Comparison of ENCODE assay signal across 9 cellular contexts in genomic region chr1:219066631-219067349, GRCh38.
DNase-seq lines count a peak whose midpoint lies in the region; ATAC-seq and TF ChIP-seq lines count a peak whose summit lies in the region.
"Had no signal": no experiment of that assay in that cellular context is flagged by ENCODE, and none has a peak within 500 bp of the region (broad histone marks: within the 10 kb centered on the region; RNA-seq: fewer than 3 reads in every experiment).

No MANE protein-coding gene starts in this region.

- H3K36me3 Mint-ChIP-seq in nephron progenitor cell (ENCODE audit: low read depth) = peaks cover 8% of the 10 kb centered on the region

- peaks cover 2% of the 10 kb centered on the region for H3K27me3 Mint-ChIP-seq in nephron progenitor cell (ENCODE audit: low read depth, poor library complexity)

- no peak for ATAC-seq in HG02884 (IDR thresholded peaks at IDR 0.05; ENCODE audit: unreplicated experiment)
- ATAC-seq in HG03442 (IDR thresholded peaks at IDR 0.05; ENCODE audit: unreplicated experiment) = no peak

- no peak overlapping the region for H3K4me3 ChIP-seq in LNCaP clone FGC (ENCODE audit: low read depth, low read length)
- H3K4me3 ChIP-seq: skin epidermis had no signal

- TF ChIP-seq CTCF in LNCaP clone FGC (IDR thresholded peaks at IDR 0.05; ENCODE audit: control insufficient read depth, extremely low read depth, insufficient read depth) (peak; percentile 58), nephron progenitor cell (IDR thresholded peaks at IDR 0.05) (peak; percentile 27)

- H3K9me3 Mint-ChIP-seq in nephron progenitor cell = peaks cover 15% of the 10 kb centered on the region

- peak; percentile 64 for DNase-seq in GM04503 (ENCODE audit: low read depth)
- DNase-seq in LNCaP clone FGC (ENCODE audit: low read depth) = peak; percentile 18
- DNase-seq in dermis microvascular lymphatic vessel endothelial cell (ENCODE audit: low read depth in 2 of 2) = peak; percentile 60 to 72
- DNase-seq in nephron progenitor cell = no peak
- DNase-seq in NOMO-1 (lab: John Stamatoyannopoulos, UW; ENCODE audit: unreplicated experiment in 2 of 2) = no peak
- DNase-seq in inferior parietal cortex (ENCODE audit: extremely low spot score) = no peak

- H3K4me1 Mint-ChIP-seq in nephron progenitor cell = no peaks in the 10 kb centered on the region

- H3K4me3 Mint-ChIP-seq in nephron progenitor cell = no peak overlapping the region

- H3K27ac Mint-ChIP-seq in nephron progenitor cell = no peak overlapping the region

Comparison
In these comparisons a context has a peak if more than half of its experiments do, and no peak if none do; other contexts are left out.
1. DNase-seq: peak in GM04503 (single experiment), LNCaP clone FGC (single experiment) and dermis microvascular lymphatic vessel endothelial cell (2 of 2); none in nephron progenitor cell (single experiment), NOMO-1 (0 of 2) and inferior parietal cortex (single experiment).